Comparison of ENCODE assay signal across 24 cellular contexts in the genomic region with DNA sequence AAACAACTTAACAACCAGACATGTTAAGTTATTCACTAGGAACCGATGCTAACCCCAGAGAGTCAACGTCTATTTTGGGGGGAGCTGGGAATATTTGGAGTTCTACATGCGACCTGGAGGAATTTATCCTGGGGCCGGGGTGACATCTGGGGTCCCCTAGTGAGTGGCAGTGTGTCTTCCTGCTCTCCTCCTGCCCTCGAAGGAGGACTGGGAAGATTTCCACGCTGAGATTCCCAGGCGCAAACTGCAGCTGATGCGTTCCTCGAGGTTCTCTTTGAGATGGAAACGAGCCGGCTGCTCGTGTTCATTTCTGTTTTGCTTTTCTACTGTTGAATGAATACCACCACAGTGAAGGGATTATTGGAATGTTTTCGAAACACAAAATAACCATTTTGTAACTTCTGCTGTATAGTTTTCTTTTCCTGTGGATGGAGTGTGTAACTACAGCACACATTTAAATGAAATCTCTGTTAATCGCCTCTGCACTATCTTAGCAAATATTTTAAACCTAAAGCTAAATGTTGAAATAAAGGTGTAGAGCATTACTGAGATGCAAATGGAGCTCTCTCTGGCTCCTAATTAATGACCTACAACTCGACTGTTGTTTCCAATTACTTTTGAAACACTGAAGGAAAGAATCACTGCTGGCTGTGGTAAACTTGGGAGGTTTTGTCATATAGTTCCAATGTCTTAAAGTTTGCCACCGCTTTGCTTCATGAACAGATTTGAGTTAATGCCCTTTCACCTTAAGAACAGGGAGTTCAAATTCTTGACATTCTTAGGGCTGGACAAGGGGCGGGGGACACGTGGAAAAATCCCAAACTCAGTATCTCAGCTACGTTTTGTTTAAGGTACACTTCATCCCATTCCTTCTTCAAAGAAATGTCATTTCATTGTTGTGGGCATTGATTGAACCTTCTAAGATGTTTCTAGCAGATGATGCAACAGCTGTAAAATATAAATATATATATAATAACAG. TPM values are rescaled to one million over a fixed set of nuclear protein-coding genes. Genes with fewer than 3 reads are reported as not detected.
A peak's percentile ranks its signal among the peaks of the same experiment; 100 is the strongest.
DNase-seq lines count a peak whose midpoint lies in the region; ATAC-seq, FAIRE-seq and TF ChIP-seq lines count a peak whose summit lies in the region.
"Had no signal": no experiment of that assay in that cellular context is flagged by ENCODE, and none has a peak within 500 bp of the region (broad histone marks: within the 10 kb centered on the region; RNA-seq: fewer than 3 reads in every experiment).

No MANE protein-coding gene starts in this region.

- H3K27ac Mint-ChIP-seq in activated naive CD4-positive, alpha-beta T cell treated with anti-CD3 and anti-CD28 coated beads, Interleukin-2, amount 10 ng/mL, durations not matched to agents 7 days and 5 days, result peak overlapping the region; percentile 52
- H3K27ac Mint-ChIP-seq in activated naive CD4-positive, alpha-beta T cell treated with anti-CD3 and anti-CD28 coated beads, Interleukin-2, amount 50 U/mL, for 72 hours, result no peak overlapping the region
- H3K27ac Mint-ChIP-seq: natural killer cell treated with Interleukin-12 subunit alpha and Interleukin-12 subunit beta and Interleukin-15 and Interleukin-18, amount 100 ng/mL, for 72 hours had no signal

- H3K9me1 ChIP-seq in K562 (ENCODE audit: control insufficient read depth, insufficient read depth, low read length), result no peaks in the 10 kb centered on the region

- TF ChIP-seq RAD21 in K562 (CRISPR knock-in tag; conservative IDR thresholded peaks at IDR 0.05 in 1 of 2, IDR thresholded peaks at IDR 0.05 in 1 of 2), result no peak

- peaks cover 29 to 36% of the 10 kb centered on the region in 2 experiments; a peak in 4 of 5 replicates for H3K27me3 ChIP-seq in K562 (ENCODE audit: control insufficient read depth in 2 of 2, insufficient read depth in 2 of 2, low read length in 2 of 2)
- H3K27me3 ChIP-seq: adrenal gland had no signal

- H3K36me3 ChIP-seq in K562 (ENCODE audit: control insufficient read depth, insufficient read depth, low read length) (no peaks in the 10 kb centered on the region), mesodermal cell (ENCODE audit: control insufficient read depth, insufficient read depth, low read length) (peaks cover 49% of the 10 kb centered on the region)
- H3K36me3 ChIP-seq: adrenal gland, esophagus squamous epithelium, tibial nerve had no signal

- H4K20me1 ChIP-seq in K562 (replicated peaks; ENCODE audit: control insufficient read depth, insufficient read depth, low read length), result no peaks in the 10 kb centered on the region

- intact Hi-C loops in K562 (cut with micrococcal nuclease), result no loop called here

- in situ Hi-C loops in K562 (cut with MboI), result no loop called here

- H3K4me1 ChIP-seq in K562 (replicated peaks in 1 of 2; ENCODE audit: control insufficient read depth in 2 of 2, insufficient read depth in 2 of 2, low read length in 2 of 2) (peaks cover 0 to 3% of the 10 kb centered on the region in 2 experiments; a peak in 1 of 5 replicates), mesodermal cell (ENCODE audit: control insufficient read depth, insufficient read depth, low read length, poor library complexity, severe bottlenecking) (peaks cover 44% of the 10 kb centered on the region)
- H3K4me1 ChIP-seq: adrenal gland, esophagus squamous epithelium, tibial nerve had no signal

- H3K9me3 ChIP-seq in K562 (replicated peaks; ENCODE audit: control insufficient read depth, insufficient read depth, low read depth, low read length) (no peaks in the 10 kb centered on the region), mesodermal cell (ENCODE audit: control insufficient read depth, low read length) (no peaks in the 10 kb centered on the region)
- H3K9me3 ChIP-seq: adrenal gland, esophagus squamous epithelium, tibial nerve had no signal

- H3K4me3 ChIP-seq in K562 (no peak overlapping the region), mesodermal cell (ENCODE audit: extremely low read depth, insufficient read depth, low read length, poor library complexity, severe bottlenecking) (no peak overlapping the region)
- H3K4me3 ChIP-seq: adrenal gland, esophagus squamous epithelium, tibial nerve had no signal

- H3K27me3 Mint-ChIP-seq in activated naive CD4-positive, alpha-beta T cell treated with anti-CD3 and anti-CD28 coated beads, Interleukin-2, amount 10 ng/mL, durations not matched to agents 7 days and 5 days, result peaks cover 5% of the 10 kb centered on the region
- H3K27me3 Mint-ChIP-seq: activated T-helper 17 cell treated with anti-CD3 and anti-CD28 coated beads, Interleukin-2, amount 50 U/mL, for 72 hours; natural killer cell treated with Interleukin-12 subunit alpha and Interleukin-12 subunit beta and Interleukin-15 and Interleukin-18, amount 100 ng/mL, for 72 hours had no signal

- FAIRE-seq in K562 (lab: Jason Lieb, UNC), result no peak
- FAIRE-seq: small intestine, TTC549 had no signal

- no peak overlapping the region for H3K9ac ChIP-seq in K562 (ENCODE audit: insufficient read depth in 1 of 2, low read depth in 2 of 2, low read length in 2 of 2)

- no peak overlapping the region for H3K4me3 Mint-ChIP-seq in activated naive CD4-positive, alpha-beta T cell treated with anti-CD3 and anti-CD28 coated beads, Interleukin-2, amount 10 ng/mL, durations not matched to agents 7 days and 5 days
- H3K4me3 Mint-ChIP-seq: activated T-helper 17 cell treated with anti-CD3 and anti-CD28 coated beads, Interleukin-2, amount 50 U/mL, for 72 hours; natural killer cell treated with Interleukin-12 subunit alpha and Interleukin-12 subunit beta and Interleukin-15 and Interleukin-18, amount 100 ng/mL, for 72 hours had no signal

- no peak overlapping the region for H3K4me2 ChIP-seq in K562 (ENCODE audit: insufficient read depth, low read length)

- H2AFZ ChIP-seq in K562 (ENCODE audit: low read depth, low read length), result no peak overlapping the region

- no peaks in the 10 kb centered on the region for H3K9me3 Mint-ChIP-seq in activated naive CD4-positive, alpha-beta T cell treated with anti-CD3 and anti-CD28 coated beads, Interleukin-2, amount 10 ng/mL, durations not matched to agents 7 days and 5 days
- no peaks in the 10 kb centered on the region for H3K9me3 Mint-ChIP-seq in activated naive CD4-positive, alpha-beta T cell treated with anti-CD3 and anti-CD28 coated beads, Interleukin-2, amount 50 U/mL, for 72 hours
- H3K9me3 Mint-ChIP-seq: activated T-helper 17 cell treated with anti-CD3 and anti-CD28 coated beads, Interleukin-2, amount 50 U/mL, for 72 hours; natural killer cell treated with Interleukin-12 subunit alpha and Interleukin-12 subunit beta and Interleukin-15 and Interleukin-18, amount 100 ng/mL, for 72 hours had no signal

- no peak for ATAC-seq in activated naive CD4-positive, alpha-beta T cell treated with anti-CD3 and anti-CD28 coated beads, Interleukin-2, amount 50 U/mL, for 72 hours
- ATAC-seq in K562, result no peak
- ATAC-seq: activated T-helper 17 cell treated with anti-CD3 and anti-CD28 coated beads, Interleukin-2, amount 50 U/mL, for 72 hours; left cardiac atrium; natural killer cell treated with Interleukin-12 subunit alpha and Interleukin-12 subunit beta and Interleukin-15 and Interleukin-18, amount 100 ng/mL, for 72 hours had no signal

- peaks cover 28% of the 10 kb centered on the region for H3K4me1 Mint-ChIP-seq in activated naive CD4-positive, alpha-beta T cell treated with anti-CD3 and anti-CD28 coated beads, Interleukin-2, amount 10 ng/mL, durations not matched to agents 7 days and 5 days

- H3K79me2 ChIP-seq in K562 (ENCODE audit: control insufficient read depth, insufficient read depth, low read length), result no peaks in the 10 kb centered on the region

- H3K27ac ChIP-seq in K562 (ENCODE audit: extremely low read depth, low read depth, low read length), result no peak overlapping the region
- H3K27ac ChIP-seq in mesodermal cell (ENCODE audit: low read depth, low read length, severe bottlenecking), result peak overlapping the region; percentile 10
- H3K27ac ChIP-seq: adrenal gland, dorsolateral prefrontal cortex, esophagus squamous epithelium, tibial nerve had no signal

- CTCF ChIA-PET in activated naive CD4-positive, alpha-beta T cell treated with anti-CD3 and anti-CD28 coated beads, Interleukin-2, amount 10 ng/mL, durations not matched to agents 7 days and 5 days (lab: Charles Lee), result interaction anchor here (1.5 kb wide), 1 partner anchor 9 kb away, joined by 3 read pairs; no protein-coding TSS in a partner anchor
- CTCF ChIA-PET in K562 (lab: Yijun Ruan, JAX; ENCODE audit: low intra/inter-chr PET ratio), result no interaction called here

- H3K36me3 Mint-ChIP-seq in activated naive CD4-positive, alpha-beta T cell treated with anti-CD3 and anti-CD28 coated beads, Interleukin-2, amount 10 ng/mL, durations not matched to agents 7 days and 5 days, result peaks cover 61% of the 10 kb centered on the region
- peaks cover 16 to 35% of the 10 kb centered on the region in 2 donors for H3K36me3 Mint-ChIP-seq in activated naive CD4-positive, alpha-beta T cell treated with anti-CD3 and anti-CD28 coated beads, Interleukin-2, amount 50 U/mL, for 72 hours

- POLR2A ChIA-PET in K562 (lab: Yijun Ruan, JAX), result interaction anchor here (0.5 kb wide), 1 partner anchor 448 kb away, joined by 3 read pairs; no protein-coding TSS in a partner anchor

- no TSS peak for BruUV-seq in K562 (replicated peaks; lab: Mats Ljungman, UMichigan)

- no peak for DNase-seq in activated naive CD4-positive, alpha-beta T cell treated with anti-CD3 and anti-CD28 coated beads, Interleukin-2, amount 10 ng/mL, durations not matched to agents 7 days and 5 days
- no peak for DNase-seq in activated naive CD4-positive, alpha-beta T cell treated with anti-CD3 and anti-CD28 coated beads, Interleukin-2, amount 50 U/mL, for 72 hours (ENCODE audit: low spot score in 2 of 2)
- DNase-seq in K562 (ENCODE audit: extremely low read depth in 1 of 4, low spot score in 3 of 4), result no peak
- no peak for DNase-seq in CD1c-positive myeloid dendritic cell (ENCODE audit: extremely low spot score)
- DNase-seq in NCI-H345 (lab: John Stamatoyannopoulos, UW), result no peak
- DNase-seq in RPMI8226, result no peak
- DNase-seq in GM03348 (ENCODE audit: low spot score), result no peak
- DNase-seq: activated CD4-positive, alpha-beta T cell treated with anti-CD3 and anti-CD28 coated beads for 4 hours; adrenal gland; dorsolateral prefrontal cortex; esophagus squamous epithelium; KG1; left cardiac atrium; mesenchymal stem cell; NCI-H1694; small intestine; stimulated activated CD4-positive, alpha-beta T cell treated with anti-CD3 and anti-CD28 coated beads, Interleukin-2, amount 100 ng/mL, for 48 hours; stimulated activated naive CD4-positive, alpha-beta T cell treated with Interleukin-2 at 50 U/mL for 16 hours; SW 1271 had no signal

- TF ChIP-seq POLR2A in K562 (conservative IDR thresholded peaks at IDR 0.05), result no peak

- TF ChIP-seq CTCF in K562 (IDR thresholded peaks at IDR 0.05 in 2 of 3, conservative IDR thresholded peaks at IDR 0.05 in 1 of 3; ENCODE audit: insufficient read depth in 2 of 3, low read depth in 1 of 3, low read length in 3 of 3), result no peak

- no peak for TF ChIP-seq EP300 in K562 (IDR thresholded peaks at IDR 0.05; ENCODE audit: low read length)

- under 1% methylated on average over 19 of the region's 19 CpGs for WGBS in K562 (ENCODE audit: insufficient coverage, low coverage, missing lambda C conversion rate)
- WGBS in mesodermal cell (ENCODE audit: insufficient coverage in 2 of 2), 2 experiments, result 48 to 53% methylated on average over 6 to 12 of the region's 19 CpGs

RNA-seq across cellular contexts. Expression of a gene that starts 21.1 kb away (rescaled TPM):
- total RNA-seq in activated naive CD4-positive, alpha-beta T cell treated with anti-CD3 and anti-CD28 coated beads, Interleukin-2, amount 50 U/mL, for 72 hours, result 10 to 100 TPM in 1 of 2 donors, 1 to 10 TPM in 1; 5.7 to 28.9 TPM
- not detected in 2 replicates for total RNA-seq in K562 (2011; cell fraction: chromatin; rRNA removed; ENCODE audit: low replicate concordance)
- total RNA-seq in K562 (2011; cell fraction: nucleolus; rRNA removed), result not detected in 2 replicates
- not detected in 2 replicates for total RNA-seq in K562 (2011; cell fraction: nucleoplasm; rRNA removed)
- total RNA-seq in K562 (2014; rRNA removed) (not detected in 2 replicates), K562 (2014; rRNA removed; fragmentation: Illumina TruSeq; extraction: Trizol) (not detected in 2 replicates), K562 (2015; rRNA removed; fragmentation: Illumina TruSeq; extraction: Trizol) (not detected in 2 replicates), K562 (2021) (0.24 and 0.25 TPM in 2 replicates)
- polyA plus RNA-seq in K562 (2011; rRNA removed) (not detected in 2 replicates), K562 (2014; fragmentation: Illumina TruSeq; extraction: Trizol) (0.09 TPM in 1 of 2 replicates, not detected in the other), K562 (2014; fragmentation: Nextera tagmentation; extraction: Ambion mirVana) (under 1 TPM in 1 of 2 experiments, not detected in 1; 0.01 TPM), K562 (2014; rRNA removed) (not detected in 2 replicates)
- not detected in 2 replicates for polyA plus RNA-seq in K562 (2011; cell fraction: cytosol; rRNA removed)
- polyA plus RNA-seq in K562 (2011; cell fraction: nucleus; rRNA removed), result 0.14 TPM in 1 of 2 replicates, not detected in the other
- polyA plus RNA-seq in K562 (2012), result 0.05 and 0.10 TPM in 2 replicates
- not detected in 2 replicates for polyA minus RNA-seq in K562 (2011; rRNA and poly(A)+ RNA removed)
- polyA minus RNA-seq in K562 (2011; cell fraction: cytosol; rRNA and poly(A)+ RNA removed), result not detected in 2 replicates
- polyA minus RNA-seq in K562 (2011; cell fraction: nucleus; rRNA and poly(A)+ RNA removed), result not detected in 2 replicates
- polyA plus RNA-seq in mesodermal cell (2013, experiment 1 of 2), result 41.5 TPM
- polyA plus RNA-seq in mesodermal cell (2013, experiment 2 of 2), result 28.9 TPM

Comparison
In these comparisons a context has a peak if more than half of its experiments do, and no peak if none do; other contexts are left out.
1. RNA of a gene that starts 21.1 kb away (total RNA-seq): 5.7 to 28.9 TPM in activated naive CD4-positive, alpha-beta T cell treated with anti-CD3 and anti-CD28 coated beads, Interleukin-2, amount 50 U/mL, for 72 hours; 0.24 to 0.25 TPM in K562; every median in the first group is over 4 times any median in the second.